In the genomic region with DNA sequence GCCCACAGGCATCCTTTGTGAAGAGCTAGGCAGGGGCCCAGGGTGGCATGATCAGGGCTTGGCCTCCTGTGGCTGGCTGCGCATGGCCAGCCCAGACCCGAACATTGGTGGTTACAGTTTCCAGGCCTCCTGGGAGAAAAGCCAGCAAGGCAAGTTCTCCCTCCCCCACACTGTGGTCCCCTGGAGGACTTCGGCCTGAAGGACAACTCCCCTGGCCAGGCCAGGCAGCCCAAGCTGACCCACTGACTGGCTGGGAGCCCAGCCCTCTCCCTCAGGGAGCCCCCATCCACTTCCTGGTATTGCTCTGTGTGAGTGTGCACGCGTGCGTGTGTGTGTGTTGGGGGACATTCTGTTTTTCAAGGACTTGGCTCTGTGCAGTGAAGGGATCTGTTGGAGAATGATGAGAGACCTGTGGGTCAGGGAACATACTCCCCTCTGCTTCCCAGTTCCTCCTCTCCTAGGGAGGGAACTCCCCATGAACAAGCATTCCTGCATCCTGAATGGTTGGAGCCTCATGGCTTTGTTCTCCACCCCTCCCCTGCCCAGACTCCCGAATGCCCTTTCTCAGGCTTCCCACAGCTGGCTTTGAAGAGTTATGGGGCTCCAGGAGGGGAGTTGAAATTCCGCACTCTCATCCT, we compare ENCODE assay signal across 2 cellular contexts.
A peak's percentile ranks its signal among the peaks of the same experiment; 100 is the strongest.
TF ChIP-seq lines count a peak whose summit lies in the region.

No MANE protein-coding gene starts in this region.

TF ChIP-seq in liver, 16 proteins besides CTCF, POLR2A, EP300 and RAD21:
- TF ChIP-seq NR2F2 (IDR thresholded peaks at IDR 0.05): peak; percentile 93
- no peak for TF ChIP-seq GABPA (IDR thresholded peaks at IDR 0.05 in 1 of 2, conservative IDR thresholded peaks at IDR 0.05 in 1 of 2)
- TF ChIP-seq JUND (IDR thresholded peaks at IDR 0.05): no peak
- no peak for TF ChIP-seq MAX (IDR thresholded peaks at IDR 0.05)
- peak; percentile 76 for TF ChIP-seq SP1 (IDR thresholded peaks at IDR 0.05)
- peak; percentile 72 to 82 for TF ChIP-seq RXRA (IDR thresholded peaks at IDR 0.05)

TF ChIP-seq in HepG2, 621 proteins besides CTCF, POLR2A, EP300 and RAD21:
- TF ChIP-seq CCDC6 (CRISPR knock-in tag; IDR thresholded peaks at IDR 0.05) (no peak), HOXA7 (CRISPR knock-in tag; IDR thresholded peaks at IDR 0.05) (no peak), PRDM10 (CRISPR knock-in tag; IDR thresholded peaks at IDR 0.05; ENCODE audit: low read depth) (no peak), BHLHE40 (IDR thresholded peaks at IDR 0.05; ENCODE audit: low read length) (no peak), FOSL2 (CRISPR knock-in tag; IDR thresholded peaks at IDR 0.05) (no peak)
